24 cellular contexts compared by ENCODE assay signal in genomic region chr18:47797126-47797525, GRCh38.
"Had no signal": no experiment of that assay in that cellular context is flagged by ENCODE, and none has a peak within 500 bp of the region (broad histone marks: within the 10 kb centered on the region; RNA-seq: fewer than 3 reads in every experiment).

No MANE protein-coding gene starts in this region.

- H3K9me3 ChIP-seq: colonic mucosa, esophagus squamous epithelium, gastrocnemius medialis, gastroesophageal sphincter, heart left ventricle, heart right ventricle had no signal

- ATAC-seq: effector memory CD8-positive, alpha-beta T cell; esophagus mucosa; foreskin keratinocyte; gastrocnemius medialis; gastroesophageal sphincter; heart left ventricle; heart right ventricle had no signal

- H3K27ac ChIP-seq: colonic mucosa, coronary artery, dorsolateral prefrontal cortex, epithelial cell of prostate, esophagus squamous epithelium, foreskin keratinocyte, gastrocnemius medialis, gastroesophageal sphincter, heart left ventricle, heart right ventricle had no signal

- H3K4me3 Mint-ChIP-seq: dendritic cell treated with granulocyte-macrophage colony-stimulating factor and Interleukin-4, amounts not matched to agents 40 ng/mL and 50 ng/mL, for 4 days; effector memory CD8-positive, alpha-beta T cell; endodermal cell had no signal

- H3K27me3 ChIP-seq: colonic mucosa, dorsolateral prefrontal cortex, gastrocnemius medialis, heart right ventricle had no signal

- H3K4me1 ChIP-seq: colonic mucosa, foreskin keratinocyte, gastrocnemius medialis had no signal

- DNase-seq: colonic mucosa; cortex of kidney; dermis blood vessel endothelial cell; dorsolateral prefrontal cortex; effector CD4-positive, alpha-beta T cell; effector CD8-positive, alpha-beta T cell; effector memory CD4-positive, alpha-beta T cell; effector memory CD8-positive, alpha-beta T cell; endodermal cell; erythroblast; esophagus squamous epithelium; foreskin fibroblast; foreskin keratinocyte; foreskin melanocyte; gastrocnemius medialis; glutamatergic neuron; head of caudate nucleus; heart left ventricle; heart right ventricle had no signal

- H3K36me3 ChIP-seq: colonic mucosa, esophagus squamous epithelium, gastrocnemius medialis, gastroesophageal sphincter, heart left ventricle, heart right ventricle had no signal

- H3K9me3 Mint-ChIP-seq: dendritic cell treated with granulocyte-macrophage colony-stimulating factor and Interleukin-4, amounts not matched to agents 40 ng/mL and 50 ng/mL, for 4 days; effector memory CD8-positive, alpha-beta T cell; endodermal cell had no signal

- H3K4me1 Mint-ChIP-seq: endodermal cell had no signal

- H3K27ac Mint-ChIP-seq: dendritic cell treated with granulocyte-macrophage colony-stimulating factor and Interleukin-4, amounts not matched to agents 40 ng/mL and 50 ng/mL, for 4 days; effector memory CD8-positive, alpha-beta T cell; endodermal cell had no signal

- H3K4me3 ChIP-seq: colonic mucosa, coronary artery, dorsolateral prefrontal cortex, esophagus squamous epithelium, gastrocnemius medialis, gastroesophageal sphincter, heart left ventricle, heart right ventricle had no signal
